1 cellular context compared by ENCODE assay signal in genomic region chr15:27592036-27592725, GRCh38.
TF ChIP-seq lines count a peak whose summit lies in the region.

No MANE protein-coding gene starts in this region.

TF ChIP-seq in H1, 55 proteins besides CTCF, POLR2A, EP300 and RAD21 (continued from another document):
- TF ChIP-seq JUND (IDR thresholded peaks at IDR 0.05; ENCODE audit: low read length) (no peak), TEAD4 (IDR thresholded peaks at IDR 0.05; ENCODE audit: low read depth, low read length) (no peak), FOSL1 (IDR thresholded peaks at IDR 0.05; ENCODE audit: insufficient read depth, low read depth, low read length) (no peak), RBBP5 (IDR thresholded peaks at IDR 0.05; ENCODE audit: borderline replicate concordance, low read depth, low read length) (no peak)
- TF ChIP-seq, protein P1, sequence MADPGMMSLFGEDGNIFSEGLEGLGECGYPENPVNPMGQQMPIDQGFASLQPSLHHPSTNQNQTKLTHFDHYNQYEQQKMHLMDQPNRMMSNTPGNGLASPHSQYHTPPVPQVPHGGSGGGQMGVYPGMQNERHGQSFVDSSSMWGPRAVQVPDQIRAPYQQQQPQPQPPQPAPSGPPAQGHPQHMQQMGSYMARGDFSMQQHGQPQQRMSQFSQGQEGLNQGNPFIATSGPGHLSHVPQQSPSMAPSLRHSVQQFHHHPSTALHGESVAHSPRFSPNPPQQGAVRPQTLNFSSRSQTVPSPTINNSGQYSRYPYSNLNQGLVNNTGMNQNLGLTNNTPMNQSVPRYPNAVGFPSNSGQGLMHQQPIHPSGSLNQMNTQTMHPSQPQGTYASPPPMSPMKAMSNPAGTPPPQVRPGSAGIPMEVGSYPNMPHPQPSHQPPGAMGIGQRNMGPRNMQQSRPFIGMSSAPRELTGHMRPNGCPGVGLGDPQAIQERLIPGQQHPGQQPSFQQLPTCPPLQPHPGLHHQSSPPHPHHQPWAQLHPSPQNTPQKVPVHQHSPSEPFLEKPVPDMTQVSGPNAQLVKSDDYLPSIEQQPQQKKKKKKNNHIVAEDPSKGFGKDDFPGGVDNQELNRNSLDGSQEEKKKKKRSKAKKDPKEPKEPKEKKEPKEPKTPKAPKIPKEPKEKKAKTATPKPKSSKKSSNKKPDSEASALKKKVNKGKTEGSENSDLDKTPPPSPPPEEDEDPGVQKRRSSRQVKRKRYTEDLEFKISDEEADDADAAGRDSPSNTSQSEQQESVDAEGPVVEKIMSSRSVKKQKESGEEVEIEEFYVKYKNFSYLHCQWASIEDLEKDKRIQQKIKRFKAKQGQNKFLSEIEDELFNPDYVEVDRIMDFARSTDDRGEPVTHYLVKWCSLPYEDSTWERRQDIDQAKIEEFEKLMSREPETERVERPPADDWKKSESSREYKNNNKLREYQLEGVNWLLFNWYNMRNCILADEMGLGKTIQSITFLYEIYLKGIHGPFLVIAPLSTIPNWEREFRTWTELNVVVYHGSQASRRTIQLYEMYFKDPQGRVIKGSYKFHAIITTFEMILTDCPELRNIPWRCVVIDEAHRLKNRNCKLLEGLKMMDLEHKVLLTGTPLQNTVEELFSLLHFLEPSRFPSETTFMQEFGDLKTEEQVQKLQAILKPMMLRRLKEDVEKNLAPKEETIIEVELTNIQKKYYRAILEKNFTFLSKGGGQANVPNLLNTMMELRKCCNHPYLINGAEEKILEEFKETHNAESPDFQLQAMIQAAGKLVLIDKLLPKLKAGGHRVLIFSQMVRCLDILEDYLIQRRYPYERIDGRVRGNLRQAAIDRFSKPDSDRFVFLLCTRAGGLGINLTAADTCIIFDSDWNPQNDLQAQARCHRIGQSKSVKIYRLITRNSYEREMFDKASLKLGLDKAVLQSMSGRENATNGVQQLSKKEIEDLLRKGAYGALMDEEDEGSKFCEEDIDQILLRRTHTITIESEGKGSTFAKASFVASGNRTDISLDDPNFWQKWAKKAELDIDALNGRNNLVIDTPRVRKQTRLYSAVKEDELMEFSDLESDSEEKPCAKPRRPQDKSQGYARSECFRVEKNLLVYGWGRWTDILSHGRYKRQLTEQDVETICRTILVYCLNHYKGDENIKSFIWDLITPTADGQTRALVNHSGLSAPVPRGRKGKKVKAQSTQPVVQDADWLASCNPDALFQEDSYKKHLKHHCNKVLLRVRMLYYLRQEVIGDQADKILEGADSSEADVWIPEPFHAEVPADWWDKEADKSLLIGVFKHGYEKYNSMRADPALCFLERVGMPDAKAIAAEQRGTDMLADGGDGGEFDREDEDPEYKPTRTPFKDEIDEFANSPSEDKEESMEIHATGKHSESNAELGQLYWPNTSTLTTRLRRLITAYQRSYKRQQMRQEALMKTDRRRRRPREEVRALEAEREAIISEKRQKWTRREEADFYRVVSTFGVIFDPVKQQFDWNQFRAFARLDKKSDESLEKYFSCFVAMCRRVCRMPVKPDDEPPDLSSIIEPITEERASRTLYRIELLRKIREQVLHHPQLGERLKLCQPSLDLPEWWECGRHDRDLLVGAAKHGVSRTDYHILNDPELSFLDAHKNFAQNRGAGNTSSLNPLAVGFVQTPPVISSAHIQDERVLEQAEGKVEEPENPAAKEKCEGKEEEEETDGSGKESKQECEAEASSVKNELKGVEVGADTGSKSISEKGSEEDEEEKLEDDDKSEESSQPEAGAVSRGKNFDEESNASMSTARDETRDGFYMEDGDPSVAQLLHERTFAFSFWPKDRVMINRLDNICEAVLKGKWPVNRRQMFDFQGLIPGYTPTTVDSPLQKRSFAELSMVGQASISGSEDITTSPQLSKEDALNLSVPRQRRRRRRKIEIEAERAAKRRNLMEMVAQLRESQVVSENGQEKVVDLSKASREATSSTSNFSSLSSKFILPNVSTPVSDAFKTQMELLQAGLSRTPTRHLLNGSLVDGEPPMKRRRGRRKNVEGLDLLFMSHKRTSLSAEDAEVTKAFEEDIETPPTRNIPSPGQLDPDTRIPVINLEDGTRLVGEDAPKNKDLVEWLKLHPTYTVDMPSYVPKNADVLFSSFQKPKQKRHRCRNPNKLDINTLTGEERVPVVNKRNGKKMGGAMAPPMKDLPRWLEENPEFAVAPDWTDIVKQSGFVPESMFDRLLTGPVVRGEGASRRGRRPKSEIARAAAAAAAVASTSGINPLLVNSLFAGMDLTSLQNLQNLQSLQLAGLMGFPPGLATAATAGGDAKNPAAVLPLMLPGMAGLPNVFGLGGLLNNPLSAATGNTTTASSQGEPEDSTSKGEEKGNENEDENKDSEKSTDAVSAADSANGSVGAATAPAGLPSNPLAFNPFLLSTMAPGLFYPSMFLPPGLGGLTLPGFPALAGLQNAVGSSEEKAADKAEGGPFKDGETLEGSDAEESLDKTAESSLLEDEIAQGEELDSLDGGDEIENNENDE (IDR thresholded peaks at IDR 0.05; ENCODE audit: insufficient replicate concordance, low read length), result no peak
